ENCODE assay signal across 8 cellular contexts in the genomic region with DNA sequence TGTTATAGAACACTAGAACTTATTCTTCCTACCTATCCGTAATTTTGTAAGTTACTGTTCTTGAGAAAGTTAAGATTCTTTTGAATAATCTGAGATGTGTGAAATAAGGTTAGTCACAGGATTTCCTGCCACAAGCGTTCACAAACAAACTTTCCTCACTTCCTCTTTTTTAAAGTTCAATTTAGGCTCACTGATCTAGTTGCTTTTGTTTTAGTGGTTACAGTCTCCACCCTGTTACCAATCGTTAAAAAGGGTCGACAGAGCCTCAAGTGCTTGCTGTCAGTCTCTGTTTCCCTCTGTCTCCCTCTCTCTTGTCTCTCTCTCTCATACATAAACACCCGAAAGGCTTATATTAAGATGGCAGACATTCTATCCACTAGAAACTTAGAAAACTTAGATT. TPM values are rescaled to one million over a fixed set of nuclear protein-coding genes. Genes with fewer than 3 reads are reported as not detected.
A peak's percentile ranks its signal among the peaks of the same experiment; 100 is the strongest.
DNase-seq lines count a peak whose midpoint lies in the region; ATAC-seq and TF ChIP-seq lines count a peak whose summit lies in the region.

No MANE protein-coding gene starts in this region.

- H3K4me1 Mint-ChIP-seq in stimulated activated naive B cell treated with anti-CD40 and anti-IgM and Interleukin-4, amounts not matched to agents 10 μg/mL and 1 μg/mL and 100 μg/mL, for 72 hours: peaks cover 24 to 36% of the 10 kb centered on the region in 2 donors

- TF ChIP-seq POLR2A in esophagus muscularis mucosa (IDR thresholded peaks at IDR 0.05; ENCODE audit: low read depth): no peak

- H3K27ac ChIP-seq in SU-DHL-6 (ENCODE audit: low read depth, low read length) (peak overlapping the region; percentile 67), esophagus muscularis mucosa (replicated peaks in 1 of 4) (no peak overlapping the region)

- peak; percentile 97 for ATAC-seq in HG03060 (IDR thresholded peaks at IDR 0.05; ENCODE audit: low read depth, unreplicated experiment)
- peak; percentile 98 for ATAC-seq in stimulated activated naive B cell treated with anti-CD40 and anti-IgM and Interleukin-4, amounts not matched to agents 10 μg/mL and 1 μg/mL and 100 μg/mL, for 72 hours (replicated peaks)

- H3F3A ChIP-seq in SU-DHL-6 (ENCODE audit: insufficient read depth): no peaks in the 10 kb centered on the region

- H3K27me3 Mint-ChIP-seq in stimulated activated naive B cell treated with anti-CD40 and anti-IgM and Interleukin-4, amounts not matched to agents 10 μg/mL and 1 μg/mL and 100 μg/mL, for 72 hours: peaks cover 0 to 19% of the 10 kb centered on the region in 2 donors

- H3K4me1 ChIP-seq in esophagus muscularis mucosa: no peaks in the 10 kb centered on the region

- peak overlapping the region; percentile 34 to 53 for H3K4me3 Mint-ChIP-seq in stimulated activated naive B cell treated with anti-CD40 and anti-IgM and Interleukin-4, amounts not matched to agents 10 μg/mL and 1 μg/mL and 100 μg/mL, for 72 hours

- no peaks in the 10 kb centered on the region for H3K79me2 ChIP-seq in SU-DHL-6 (ENCODE audit: insufficient read depth, low read length)

- H3K36me3 Mint-ChIP-seq in stimulated activated naive B cell treated with anti-CD40 and anti-IgM and Interleukin-4, amounts not matched to agents 10 μg/mL and 1 μg/mL and 100 μg/mL, for 72 hours: peaks cover 0 to 2% of the 10 kb centered on the region in 2 donors

- H3K4me3 ChIP-seq in SU-DHL-6 (ENCODE audit: insufficient read depth, low read length, poor library complexity, severe bottlenecking) (no peak overlapping the region), esophagus muscularis mucosa (no peak overlapping the region)

- peak overlapping the region; percentile 58 for H3K4me2 ChIP-seq in SU-DHL-6 (ENCODE audit: low read depth, low read length, poor library complexity, severe bottlenecking)

- no peak for TF ChIP-seq CTCF in SU-DHL-6 (IDR thresholded peaks at IDR 0.05; ENCODE audit: insufficient read depth, low read length, poor library complexity, severe bottlenecking)
- no peak for TF ChIP-seq CTCF in esophagus muscularis mucosa (IDR thresholded peaks at IDR 0.05)

- peak overlapping the region; percentile 37 for H3K27ac Mint-ChIP-seq in stimulated activated naive B cell treated with anti-CD40 and anti-IgM and Interleukin-4, amounts not matched to agents 10 μg/mL and 1 μg/mL and 100 μg/mL, for 72 hours

- H3K27me3 ChIP-seq in SU-DHL-6 (ENCODE audit: low read length) (no peaks in the 10 kb centered on the region), esophagus muscularis mucosa (no peaks in the 10 kb centered on the region)

- DNase-seq in activated CD8-positive, alpha-beta memory T cell treated with anti-CD3 and anti-CD28 coated beads, Interleukin-2, amount 50 U/mL, for 1 hour (ENCODE audit: extremely low read depth): peak; percentile 19
- no peak for DNase-seq in activated CD8-positive, alpha-beta memory T cell treated with anti-CD3 and anti-CD28 coated beads for 24 hours
- peak; percentile 9 for DNase-seq in stimulated activated naive B cell treated with anti-CD40 and anti-IgM and Interleukin-4, amounts not matched to agents 10 μg/mL and 1 μg/mL and 100 μg/mL, for 72 hours
- no peak for DNase-seq in NCI-H2171 treated with DMSO at 0.1 percent for 48 hours (lab: John Stamatoyannopoulos, UW)
- no peak for DNase-seq in esophagus muscularis mucosa (ENCODE audit: extremely low spot score)
- DNase-seq in hypothalamus (lab: John Stamatoyannopoulos, UW): no peak

- no peak for TF ChIP-seq EP300 in esophagus muscularis mucosa (IDR thresholded peaks at IDR 0.05)

- 46% methylated on average over 5 of the region's 5 CpGs for WGBS in esophagus muscularis mucosa

- peaks cover 0 to 5% of the 10 kb centered on the region in 2 donors for H3K9me3 Mint-ChIP-seq in stimulated activated naive B cell treated with anti-CD40 and anti-IgM and Interleukin-4, amounts not matched to agents 10 μg/mL and 1 μg/mL and 100 μg/mL, for 72 hours

- H3K9ac ChIP-seq in SU-DHL-6 (ENCODE audit: low read length): peak overlapping the region; percentile 45

- intact Hi-C loops in esophagus muscularis mucosa (cut with DNase I): no loop called here

- H3K9me3 ChIP-seq in SU-DHL-6 (ENCODE audit: insufficient read depth, low read length) (no peaks in the 10 kb centered on the region), esophagus muscularis mucosa (no peaks in the 10 kb centered on the region)

- peak overlapping the region; percentile 47 for H2AFZ ChIP-seq in SU-DHL-6 (ENCODE audit: low read depth, low read length, severe bottlenecking)

- H3K36me3 ChIP-seq in SU-DHL-6 (ENCODE audit: low read length) (no peaks in the 10 kb centered on the region), esophagus muscularis mucosa (no peaks in the 10 kb centered on the region)

- H3K9me2 ChIP-seq in SU-DHL-6 (replicated peaks; ENCODE audit: insufficient read depth, low read length): no peaks in the 10 kb centered on the region

- H4K20me1 ChIP-seq in SU-DHL-6 (ENCODE audit: low read depth, low read length): no peaks in the 10 kb centered on the region

RNA-seq across cellular contexts. Expression of a gene that starts 35.9 kb away (rescaled TPM):
- total RNA-seq in esophagus muscularis mucosa: 10 to 100 TPM; 11.6 to 15.9 (median 13.6) TPM

Comparison
In these comparisons a context has a peak if more than half of its experiments do, and no peak if none do; other contexts are left out.
1. DNase-seq: peak in activated CD8-positive, alpha-beta memory T cell treated with anti-CD3 and anti-CD28 coated beads, Interleukin-2, amount 50 U/mL, for 1 hour (single experiment) and stimulated activated naive B cell treated with anti-CD40 and anti-IgM and Interleukin-4, amounts not matched to agents 10 μg/mL and 1 μg/mL and 100 μg/mL, for 72 hours (single experiment); none in activated CD8-positive, alpha-beta memory T cell treated with anti-CD3 and anti-CD28 coated beads for 24 hours (single experiment), NCI-H2171 treated with DMSO at 0.1 percent for 48 hours (single experiment), esophagus muscularis mucosa (single experiment) and hypothalamus (0 of 51).